15 cellular contexts compared by ENCODE assay signal in the genomic region with DNA sequence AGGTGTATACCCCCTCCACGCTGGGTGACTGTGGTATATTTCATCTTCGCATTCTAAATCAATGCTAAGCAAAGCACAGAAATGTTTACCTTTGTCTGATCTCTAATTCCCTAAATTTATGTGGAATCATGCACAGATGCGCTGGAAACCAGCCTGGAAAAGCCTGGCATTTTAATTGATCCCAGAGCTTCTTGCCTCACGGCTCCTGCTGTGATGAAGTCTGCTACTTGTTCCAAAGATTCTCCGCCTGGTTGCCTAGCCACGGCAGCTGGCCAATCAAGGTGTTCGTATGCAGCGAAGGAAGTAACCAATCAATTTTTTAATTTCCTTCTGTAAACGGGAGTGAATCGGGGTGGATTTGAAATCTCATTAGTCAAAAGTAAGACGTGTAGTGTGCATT.
A peak's percentile ranks its signal among the peaks of the same experiment; 100 is the strongest.
DNase-seq lines count a peak whose midpoint lies in the region; ATAC-seq, FAIRE-seq and TF ChIP-seq lines count a peak whose summit lies in the region.
"Had no signal": no experiment of that assay in that cellular context is flagged by ENCODE, and none has a peak within 500 bp of the region (broad histone marks: within the 10 kb centered on the region; RNA-seq: fewer than 3 reads in every experiment).

No MANE protein-coding gene starts in this region.

- H3K4me1 Mint-ChIP-seq in natural killer cell treated with Interleukin-12 subunit alpha and Interleukin-12 subunit beta and Interleukin-15 and Interleukin-18, amount 100 ng/mL, for 72 hours (ENCODE audit: low read depth in 2 of 2) = no peaks in the 10 kb centered on the region

- no peaks in the 10 kb centered on the region for H3F3A ChIP-seq in PC-9 (ENCODE audit: insufficient read depth, low read depth)

- no peaks in the 10 kb centered on the region for H3K9me2 ChIP-seq in PC-9 (ENCODE audit: insufficient read depth)

- intact Hi-C loops in PC-9 (cut with micrococcal nuclease; ENCODE audit: unreplicated experiment) = no loop called here

- peak overlapping the region; percentile 18 for H3K4me3 ChIP-seq in astrocyte of the cerebellum (ENCODE audit: low read depth, low read length)
- no peak overlapping the region for H3K4me3 ChIP-seq in keratinocyte (ENCODE audit: control insufficient read depth in 2 of 3, extremely low read depth in 1 of 3, insufficient read depth in 2 of 3, low read depth in 1 of 3, low read length in 3 of 3)
- H3K4me3 ChIP-seq in PC-9 = no peak overlapping the region
- H3K4me3 ChIP-seq: gastrocnemius medialis had no signal

- H2AFZ ChIP-seq in keratinocyte (ENCODE audit: control insufficient read depth, low read length) = peak overlapping the region; percentile 16
- no peak overlapping the region for H2AFZ ChIP-seq in PC-9

- peaks cover 5% of the 10 kb centered on the region for H3K9me3 Mint-ChIP-seq in natural killer cell treated with Interleukin-12 subunit alpha and Interleukin-12 subunit beta and Interleukin-15 and Interleukin-18, amount 100 ng/mL, for 72 hours

- H3K36me3 ChIP-seq in keratinocyte (ENCODE audit: control insufficient read depth in 2 of 2, extremely low read depth in 1 of 2, insufficient read depth in 2 of 2, low read length in 2 of 2) = no peaks in the 10 kb centered on the region
- H3K36me3 ChIP-seq in PC-9 (ENCODE audit: low read depth) = no peaks in the 10 kb centered on the region
- H3K36me3 ChIP-seq: brain microvascular endothelial cell, gastrocnemius medialis had no signal

- no peak overlapping the region for H3K27ac Mint-ChIP-seq in natural killer cell treated with Interleukin-12 subunit alpha and Interleukin-12 subunit beta and Interleukin-15 and Interleukin-18, amount 100 ng/mL, for 72 hours

- BruUV-seq in PC-9 (replicated peaks; lab: Mats Ljungman, UMichigan) = no TSS peak

- H3K27ac ChIP-seq in keratinocyte (ENCODE audit: control insufficient read depth, insufficient read depth, low read length) = no peak overlapping the region
- no peak overlapping the region for H3K27ac ChIP-seq in PC-9
- H3K27ac ChIP-seq: brain microvascular endothelial cell, C4-2B, gastrocnemius medialis had no signal

- CTCF ChIA-PET in PC-9 (lab: Charles Lee) = no interaction called here

- no peaks in the 10 kb centered on the region for H3K27me3 ChIP-seq in keratinocyte (ENCODE audit: control insufficient read depth, extremely low read depth, insufficient read depth, low read length)
- no peaks in the 10 kb centered on the region for H3K27me3 ChIP-seq in PC-9 (ENCODE audit: insufficient read depth, low read depth)
- H3K27me3 ChIP-seq: brain microvascular endothelial cell, gastrocnemius medialis had no signal

- H3K4me1 ChIP-seq in keratinocyte (ENCODE audit: control insufficient read depth, extremely low read depth, insufficient read depth, low read length) (no peaks in the 10 kb centered on the region), PC-9 (replicated peaks; ENCODE audit: insufficient read depth) (no peaks in the 10 kb centered on the region)
- H3K4me1 ChIP-seq: gastrocnemius medialis had no signal

- H3K9me3 ChIP-seq in keratinocyte (ENCODE audit: control insufficient read depth, low read depth, low read length) (no peaks in the 10 kb centered on the region), PC-9 (ENCODE audit: insufficient read depth, low read depth) (no peaks in the 10 kb centered on the region)
- H3K9me3 ChIP-seq: gastrocnemius medialis had no signal

- no peak overlapping the region for H3K9ac ChIP-seq in keratinocyte (ENCODE audit: control insufficient read depth, extremely low read depth, insufficient read depth, low read length)

- ATAC-seq in natural killer cell treated with Interleukin-12 subunit alpha and Interleukin-12 subunit beta and Interleukin-15 and Interleukin-18, amount 100 ng/mL, for 72 hours = no peak
- ATAC-seq: gastrocnemius medialis, HepG2 had no signal

- H4K20me1 ChIP-seq in keratinocyte (ENCODE audit: control insufficient read depth, extremely low read depth, insufficient read depth, low read length) (no peaks in the 10 kb centered on the region), PC-9 (ENCODE audit: insufficient read depth) (no peaks in the 10 kb centered on the region)

- dilution Hi-C loops in keratinocyte (cut with MboI; ENCODE audit: extremely low pct_ligation_motif_present, low sequenced_read_pairs) = no loop called here

- POLR2A ChIA-PET in PC-9 (lab: Charles Lee; ENCODE audit: unreplicated experiment) = no interaction called here

- peak overlapping the region; percentile 29 for H3K4me2 ChIP-seq in keratinocyte (ENCODE audit: control insufficient read depth, extremely low read depth, insufficient read depth, low read depth, low read length)
- H3K4me2 ChIP-seq in PC-9 = no peak overlapping the region

- TF ChIP-seq CTCF in AG09319 (IDR thresholded peaks at IDR 0.05; ENCODE audit: low read depth, low read length) (no peak), astrocyte of the cerebellum (IDR thresholded peaks at IDR 0.05; ENCODE audit: low read depth, low read length, missing control alignments) (no peak), keratinocyte (optimal IDR thresholded peaks at IDR 0.05 in 1 of 3, IDR thresholded peaks at IDR 0.05 in 1 of 3, conservative IDR thresholded peaks at IDR 0.05 in 1 of 3; ENCODE audit: extremely low read depth in 1 of 3, insufficient read depth in 2 of 3, low read length in 3 of 3) (no peak), PC-9 (conservative IDR thresholded peaks at IDR 0.05) (no peak)

- H3K36me3 Mint-ChIP-seq in natural killer cell treated with Interleukin-12 subunit alpha and Interleukin-12 subunit beta and Interleukin-15 and Interleukin-18, amount 100 ng/mL, for 72 hours = no peaks in the 10 kb centered on the region

- no peak overlapping the region for H3K4me3 Mint-ChIP-seq in natural killer cell treated with Interleukin-12 subunit alpha and Interleukin-12 subunit beta and Interleukin-15 and Interleukin-18, amount 100 ng/mL, for 72 hours

- no peaks in the 10 kb centered on the region for H3K79me2 ChIP-seq in keratinocyte (ENCODE audit: control insufficient read depth, insufficient read depth, low read length)
- no peaks in the 10 kb centered on the region for H3K79me2 ChIP-seq in PC-9 (ENCODE audit: low read depth)

- DNase-seq in AG09319 (ENCODE audit: extremely low read depth, low read depth) (peak; percentile 65), M059J (ENCODE audit: low read depth) (peak; percentile 58), astrocyte of the cerebellum (ENCODE audit: low read depth) (peak; percentile 87), keratinocyte (ENCODE audit: low read depth, low spot score) (no peak), NCI-H510A treated with DMSO at 0.1 percent for 48 hours (lab: John Stamatoyannopoulos, UW) (no peak), PC-9 (no peak), LoVo (ENCODE audit: low spot score) (no peak)
- DNase-seq in natural killer cell treated with Interleukin-12 subunit alpha and Interleukin-12 subunit beta and Interleukin-15 and Interleukin-18, amount 100 ng/mL, for 72 hours (ENCODE audit: low spot score) = no peak
- DNase-seq: brain microvascular endothelial cell, gastrocnemius medialis, midbrain, NCI-H226, small intestine had no signal

- H3K27me3 Mint-ChIP-seq in natural killer cell treated with Interleukin-12 subunit alpha and Interleukin-12 subunit beta and Interleukin-15 and Interleukin-18, amount 100 ng/mL, for 72 hours = no peaks in the 10 kb centered on the region

- no peak for FAIRE-seq in keratinocyte (lab: Jason Lieb, UNC)
- FAIRE-seq: HepG2, small intestine had no signal

- in situ Hi-C loops in astrocyte of the cerebellum (cut with HindIII; ENCODE audit: low sequenced_read_pairs) = no loop called here

- no peaks in the 10 kb centered on the region for H3K9me1 ChIP-seq in keratinocyte (ENCODE audit: control insufficient read depth, extremely low read depth, insufficient read depth, low read length)

Comparison
In these comparisons a context has a peak if more than half of its experiments do, and no peak if none do; other contexts are left out.
1. DNase-seq: peak in AG09319 (single experiment), M059J (single experiment) and astrocyte of the cerebellum (single experiment); none in keratinocyte (single experiment), NCI-H510A treated with DMSO at 0.1 percent for 48 hours (single experiment), PC-9 (0 of 2), LoVo (single experiment) and natural killer cell treated with Interleukin-12 subunit alpha and Interleukin-12 subunit beta and Interleukin-15 and Interleukin-18, amount 100 ng/mL, for 72 hours (single experiment).